ENCODE assay signal across 8 cellular contexts in genomic region chr17:36545465-36546417, GRCh38. TPM values are rescaled to one million over a fixed set of nuclear protein-coding genes. Genes with fewer than 3 reads are reported as not detected.
DNase-seq lines count a peak whose midpoint lies in the region; ATAC-seq and TF ChIP-seq lines count a peak whose summit lies in the region.

No MANE protein-coding gene starts in this region.

- no peaks in the 10 kb centered on the region for H3K9me3 ChIP-seq in PC-3 (ENCODE audit: low read length)

- TF ChIP-seq CTCF in PC-3 (conservative IDR thresholded peaks at IDR 0.05; ENCODE audit: low read depth, low read length) = no peak

- H3K4me3 ChIP-seq in Jurkat, Clone E6-1 (ENCODE audit: low read length) = peak overlapping the region; percentile 97
- H3K4me3 ChIP-seq in PC-3 (ENCODE audit: low read length) = peak overlapping the region; percentile 99

- H3K79me2 ChIP-seq in PC-3 (ENCODE audit: low read length) = peaks cover 73% of the 10 kb centered on the region

- intact Hi-C loops in PC-3 (cut with micrococcal nuclease) = no loop called here

- CTCF ChIA-PET in PC-3 (lab: Charles Lee) = no interaction called here

- H3K4me2 ChIP-seq in PC-3 (ENCODE audit: low read length) = peak overlapping the region; percentile 97

- H3K27ac ChIP-seq in PC-3 (ENCODE audit: low read length) = peak overlapping the region; percentile 62

- no peaks in the 10 kb centered on the region for H3K9me2 ChIP-seq in PC-3 (replicated peaks; ENCODE audit: low read length)

- H4K20me1 ChIP-seq in PC-3 (ENCODE audit: low read length) = peaks cover 23% of the 10 kb centered on the region

- H3K9ac ChIP-seq in PC-3 (ENCODE audit: low read length) = peak overlapping the region; percentile 95

- no peaks in the 10 kb centered on the region for H3K27me3 ChIP-seq in PC-3 (ENCODE audit: low read length)

- H3K36me3 ChIP-seq in PC-3 (ENCODE audit: low read depth, low read length) = peaks cover 4% of the 10 kb centered on the region

- DNase-seq in DMS153 treated with DMSO at 0.1 percent for 48 hours (lab: John Stamatoyannopoulos, UW; ENCODE audit: unreplicated experiment) = peak; percentile 93
- peak; percentile 97 for DNase-seq in Jurkat, Clone E6-1 (ENCODE audit: low read depth, low spot score)
- DNase-seq in PC-3 = peak; percentile 93
- DNase-seq in activated T-cell treated with anti-CD3 and anti-CD28 coated beads, Interleukin-2, amount 50 U/mL, for 48 hours = peak; percentile 97 to 98
- DNase-seq in myocyte (ENCODE audit: low read depth) = peak; percentile 98
- DNase-seq in stimulated activated CD8-positive, alpha-beta memory T cell treated with anti-CD3 and anti-CD28 coated beads, Interleukin-7, amount 100 ng/mL, for 24 hours (ENCODE audit: low read depth) = peak; percentile 92

- ATAC-seq in GM21619 (IDR thresholded peaks at IDR 0.05; ENCODE audit: unreplicated experiment) (peak; percentile 64), PC-3 (peak; percentile 78), esophagus mucosa (peak; percentile 92)

- no peak overlapping the region for H2AFZ ChIP-seq in PC-3 (ENCODE audit: low read length)

- POLR2A ChIA-PET in PC-3 (lab: Charles Lee; ENCODE audit: unreplicated experiment) = interaction anchor here (0.6 kb wide), 3 partner anchors 12 to 631 kb away, joined by 4 to 22 read pairs (median 7); no protein-coding TSS in a partner anchor

- peaks cover 9% of the 10 kb centered on the region for H3K4me1 ChIP-seq in PC-3 (ENCODE audit: insufficient read depth, low read length)

- H3F3A ChIP-seq in PC-3 (ENCODE audit: low read length, unreplicated experiment) = no peaks in the 10 kb centered on the region

- BruUV-seq in PC-3 (replicated peaks; lab: Mats Ljungman, UMichigan) = TSS peak; percentile 39

RNA-seq across cellular contexts. Expression of gene GGNBP2, which starts 1.0 kb away (rescaled TPM):
- 48.8 TPM for polyA plus RNA-seq in Jurkat, Clone E6-1 (2012; ENCODE audit: insufficient read depth, insufficient read length)
- 33.0 and 40.5 TPM in 2 replicates for total RNA-seq in PC-3 (2014; rRNA removed)
- total RNA-seq in esophagus mucosa = 43.6 TPM
- total RNA-seq in myocyte = 42.4 and 61.4 TPM in 2 replicates
- 40.0 TPM for polyA plus RNA-seq in myocyte (2012)

RNA-seq across cellular contexts. Expression of gene PIGW, which starts 11.0 kb away (rescaled TPM):
- polyA plus RNA-seq in Jurkat, Clone E6-1 (2012; ENCODE audit: insufficient read depth, insufficient read length) = 7.7 TPM
- total RNA-seq in PC-3 (2014; rRNA removed) (8.0 and 11.1 TPM in 2 replicates), esophagus mucosa (14.3 TPM), myocyte (6.9 and 7.2 TPM in 2 replicates)
- polyA plus RNA-seq in myocyte (2012) = 6.6 TPM

RNA-seq across cellular contexts. Expression of gene MYO19, which starts 11.1 kb away (rescaled TPM):
- 79.1 TPM for polyA plus RNA-seq in Jurkat, Clone E6-1 (2012; ENCODE audit: insufficient read depth, insufficient read length)
- total RNA-seq in PC-3 (2014; rRNA removed) = 128 and 143 TPM in 2 replicates
- total RNA-seq in esophagus mucosa = 73.3 TPM
- total RNA-seq in myocyte = 18.8 and 22.8 TPM in 2 replicates
- 24.5 TPM for polyA plus RNA-seq in myocyte (2012)

RNA-seq across cellular contexts. Expression of gene DHRS11, which starts 45.9 kb away (rescaled TPM):
- 20.1 TPM for polyA plus RNA-seq in Jurkat, Clone E6-1 (2012; ENCODE audit: insufficient read depth, insufficient read length)
- total RNA-seq in PC-3 (2014; rRNA removed) (11.8 and 14.8 TPM in 2 replicates), esophagus mucosa (8.4 TPM), myocyte (5.7 and 7.0 TPM in 2 replicates)
- polyA plus RNA-seq in myocyte (2012) = 6.4 TPM

RNA-seq across cellular contexts. Expression of gene MRM1, which starts 55.6 kb away (rescaled TPM):
- polyA plus RNA-seq in Jurkat, Clone E6-1 (2012; ENCODE audit: insufficient read depth, insufficient read length) = 12.2 TPM
- total RNA-seq in PC-3 (2014; rRNA removed) (8.8 and 9.2 TPM in 2 replicates), esophagus mucosa (4.8 TPM), myocyte (8.1 and 12.0 TPM in 2 replicates)
- 5.8 TPM for polyA plus RNA-seq in myocyte (2012)

Comparison
In these comparisons a context has a peak if more than half of its experiments do, and no peak if none do; other contexts are left out.
1. Peak in every context shown above with its lines: DNase-seq, ATAC-seq, H3K4me3 ChIP-seq and H3K27ac ChIP-seq.